ENCODE assay signal across 19 cellular contexts in the genomic region with DNA sequence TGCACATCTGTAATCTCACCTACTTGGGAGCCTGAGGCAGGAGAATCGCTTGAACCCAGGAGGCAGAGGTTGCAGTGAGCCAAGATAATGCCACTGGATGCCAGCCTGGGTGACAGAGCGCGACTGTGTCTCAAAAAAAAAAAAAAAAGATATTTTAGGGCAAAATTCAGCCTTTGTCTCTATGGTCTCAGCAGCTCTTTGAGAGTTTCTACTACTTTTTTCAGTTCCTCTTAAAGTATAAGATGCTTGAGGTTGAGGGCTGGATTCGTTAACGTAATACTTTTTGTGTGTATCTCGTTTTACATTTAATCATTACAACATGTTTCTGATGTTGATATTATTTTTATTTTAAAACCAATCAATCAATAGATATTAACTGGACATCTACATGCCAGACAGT.
DNase-seq lines count a peak whose midpoint lies in the region; ATAC-seq and TF ChIP-seq lines count a peak whose summit lies in the region.
"Had no signal": no experiment of that assay in that cellular context is flagged by ENCODE, and none has a peak within 500 bp of the region (broad histone marks: within the 10 kb centered on the region; RNA-seq: fewer than 3 reads in every experiment).

No MANE protein-coding gene starts in this region.

- H2AFZ ChIP-seq in Loucy (ENCODE audit: low read length) = peak overlapping the region; percentile 29; the same call in 1 of the 2 replicates

- H3K9me3 ChIP-seq in Loucy (ENCODE audit: insufficient read depth, low read depth, low read length) (no peaks in the 10 kb centered on the region), right cardiac atrium (ENCODE audit: control insufficient read depth, low read length) (no peaks in the 10 kb centered on the region)
- H3K9me3 ChIP-seq: SJCRH30 had no signal

- H4K20me1 ChIP-seq in Loucy (ENCODE audit: insufficient read depth, low read length, poor library complexity, severe bottlenecking) = no peaks in the 10 kb centered on the region

- H3K79me2 ChIP-seq in Loucy (ENCODE audit: insufficient read depth, low read length) = no peaks in the 10 kb centered on the region

- peaks cover 12% of the 10 kb centered on the region; the same call in 1 of the 2 replicates for H3F3A ChIP-seq in Loucy (ENCODE audit: low read depth)

- no peak overlapping the region for H3K4me2 ChIP-seq in Loucy (ENCODE audit: low read depth, low read length, poor library complexity, severe bottlenecking)
- H3K4me2 ChIP-seq: GM23338 had no signal

- H3K4me3 ChIP-seq in Loucy (ENCODE audit: low read length, poor library complexity, severe bottlenecking) (no peak overlapping the region), right cardiac atrium (ENCODE audit: low read length) (no peak overlapping the region)
- H3K4me3 ChIP-seq: GM23338, mucosa of descending colon, SJCRH30 had no signal

- H3K9ac ChIP-seq in Loucy (ENCODE audit: low read depth, low read length, poor library complexity, severe bottlenecking) = no peak overlapping the region

- no peaks in the 10 kb centered on the region for H3K27me3 ChIP-seq in Loucy (ENCODE audit: insufficient read depth, low read length, poor library complexity, severe bottlenecking)
- no peaks in the 10 kb centered on the region for H3K27me3 ChIP-seq in right cardiac atrium (ENCODE audit: control insufficient read depth, insufficient read depth)
- H3K27me3 ChIP-seq: SJCRH30 had no signal

- ATAC-seq in GM18498 (IDR thresholded peaks at IDR 0.05; ENCODE audit: unreplicated experiment) (peak; percentile 89), GM21367 (IDR thresholded peaks at IDR 0.05; ENCODE audit: unreplicated experiment) (peak; percentile 86), HG02938 (IDR thresholded peaks at IDR 0.05; ENCODE audit: unreplicated experiment) (peak; percentile 88), right cardiac atrium (no peak)
- ATAC-seq: activated T-helper 17 cell treated with anti-CD3 and anti-CD28 coated beads, Interleukin-2, amount 50 U/mL, for 72 hours; GM23338; mucosa of descending colon had no signal

- peaks cover 44% of the 10 kb centered on the region for H3K4me1 ChIP-seq in Loucy (ENCODE audit: insufficient read depth, low read length, poor library complexity, severe bottlenecking)
- H3K4me1 ChIP-seq in right cardiac atrium (ENCODE audit: control insufficient read depth, insufficient read depth, low read length) = peaks cover 3% of the 10 kb centered on the region
- H3K4me1 ChIP-seq: SJCRH30 had no signal

- no peaks in the 10 kb centered on the region for H3K9me2 ChIP-seq in Loucy (replicated peaks; ENCODE audit: low read depth, low read length)

- H3K36me3 ChIP-seq in Loucy (ENCODE audit: insufficient read depth, low read length) = no peaks in the 10 kb centered on the region
- H3K36me3 ChIP-seq: SJCRH30 had no signal

- no peak overlapping the region for H3K27ac ChIP-seq in right cardiac atrium (ENCODE audit: low read length)
- H3K27ac ChIP-seq: SJCRH30 had no signal

- no peak for DNase-seq in activated CD4-positive, alpha-beta T cell treated with anti-CD3 and anti-CD28 coated beads, Interleukin-2, amount 50 U/mL, for 4 hours
- no peak for DNase-seq in right cardiac atrium
- DNase-seq in D341Med (ENCODE audit: low spot score) = no peak
- DNase-seq in dermis blood vessel endothelial cell = no peak
- DNase-seq: activated CD4-positive, alpha-beta T cell treated with anti-CD3 and anti-CD28 coated beads, Interleukin-2, amount 50 U/mL, for 48 hours; anterior cingulate cortex; cortex of kidney; erythroblast; head of caudate nucleus; mucosa of descending colon; NCI-H1092 treated with DMSO at 0.1 percent for 48 hours; SJCRH30; stimulated activated naive CD4-positive, alpha-beta T cell treated with Interleukin-2 at 50 U/mL for 16 hours had no signal

- 82% methylated on average over 6 of the region's 6 CpGs for WGBS in right cardiac atrium

- no peak for TF ChIP-seq CTCF in Loucy (conservative IDR thresholded peaks at IDR 0.05; ENCODE audit: low read length)

- intact Hi-C loops in right cardiac atrium (cut with DNase I) = no loop called here

Comparison
In these comparisons a context has a peak if more than half of its experiments do, and no peak if none do; other contexts are left out.
1. ATAC-seq: peak in GM18498 (single experiment), GM21367 (single experiment) and HG02938 (single experiment); none in right cardiac atrium (0 of 2).